In the genomic region with DNA sequence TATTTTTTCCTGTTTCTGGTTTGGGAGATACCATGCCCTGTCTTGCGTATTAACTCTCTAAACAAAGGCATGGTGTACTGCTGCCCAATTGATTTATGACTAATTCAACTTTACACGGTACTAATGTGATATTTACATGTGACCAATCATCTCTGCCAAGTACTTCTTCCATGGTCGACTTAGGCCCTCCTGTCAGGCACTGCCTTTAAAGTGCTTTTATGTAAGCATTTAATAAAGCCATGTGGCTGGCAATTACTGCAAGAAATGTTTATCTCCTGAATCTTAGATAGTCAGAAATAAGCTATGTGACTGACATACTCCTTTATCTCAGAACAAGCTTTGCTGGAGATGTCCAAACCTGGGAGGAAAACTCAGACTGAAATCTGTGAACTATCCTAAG, we compare ENCODE assay signal across 27 cellular contexts.
DNase-seq lines count a peak whose midpoint lies in the region; ATAC-seq and TF ChIP-seq lines count a peak whose summit lies in the region.
"Had no signal": no experiment of that assay in that cellular context is flagged by ENCODE, and none has a peak within 500 bp of the region (broad histone marks: within the 10 kb centered on the region; RNA-seq: fewer than 3 reads in every experiment).

No MANE protein-coding gene starts in this region.

- no peaks in the 10 kb centered on the region for H3K4me1 Mint-ChIP-seq in osteocyte (ENCODE audit: unreplicated experiment)
- H3K4me1 Mint-ChIP-seq in progenitor cell of endocrine pancreas (ENCODE audit: low read depth): peaks cover 4% of the 10 kb centered on the region
- H3K4me1 Mint-ChIP-seq: activated naive CD8-positive, alpha-beta T cell treated with anti-CD3 and anti-CD28 coated beads for 36 hours; B cell had no signal

- TF ChIP-seq CTCF in osteocyte (IDR thresholded peaks at IDR 0.05) (no peak), progenitor cell of endocrine pancreas (IDR thresholded peaks at IDR 0.05; ENCODE audit: unreplicated experiment) (no peak)

- ATAC-seq in HG03196 (IDR thresholded peaks at IDR 0.05; ENCODE audit: unreplicated experiment) (no peak), GM18519 (IDR thresholded peaks at IDR 0.05; ENCODE audit: low FRiP score, unreplicated experiment) (no peak)
- ATAC-seq: activated CD8-positive, alpha-beta T cell treated with anti-CD3 and anti-CD28 coated beads for 36 hours; CD8-positive, alpha-beta T cell; gastrocnemius medialis; GM23338; sciatic nerve; upper lobe of right lung had no signal

- no peaks in the 10 kb centered on the region for H3K27me3 Mint-ChIP-seq in osteocyte (ENCODE audit: unreplicated experiment)
- H3K27me3 Mint-ChIP-seq in progenitor cell of endocrine pancreas: no peaks in the 10 kb centered on the region
- H3K27me3 Mint-ChIP-seq: activated CD8-positive, alpha-beta T cell treated with anti-CD3 and anti-CD28 coated beads for 36 hours; activated naive CD8-positive, alpha-beta T cell treated with anti-CD3 and anti-CD28 coated beads for 36 hours; B cell had no signal

- no peaks in the 10 kb centered on the region for H3K36me3 Mint-ChIP-seq in osteocyte (ENCODE audit: unreplicated experiment)
- no peaks in the 10 kb centered on the region for H3K36me3 Mint-ChIP-seq in progenitor cell of endocrine pancreas (ENCODE audit: insufficient read depth)
- H3K36me3 Mint-ChIP-seq: activated naive CD8-positive, alpha-beta T cell treated with anti-CD3 and anti-CD28 coated beads for 36 hours; CD8-positive, alpha-beta T cell had no signal

- peak; percentile 80 for DNase-seq in DMS79 (lab: John Stamatoyannopoulos, UW)
- peak; percentile 5 for DNase-seq in NCI-H1436 (lab: John Stamatoyannopoulos, UW)
- DNase-seq in NCI-H748 (lab: John Stamatoyannopoulos, UW; ENCODE audit: unreplicated experiment): peak; percentile 48
- DNase-seq in amniotic epithelial cell (ENCODE audit: low read depth): peak; percentile 7
- DNase-seq in osteocyte (ENCODE audit: extremely low spot score, unreplicated experiment): no peak
- DNase-seq in progenitor cell of endocrine pancreas (ENCODE audit: low spot score, unreplicated experiment): no peak
- DNase-seq: activated CD8-positive, alpha-beta T cell treated with anti-CD3 and anti-CD28 coated beads for 36 hours; activated effector memory CD4-positive, alpha-beta T cell treated with Interleukin-2 at 50 U/mL for 16 hours; activated naive CD8-positive, alpha-beta T cell treated with anti-CD3 and anti-CD28 coated beads for 36 hours; activated T-cell treated with anti-CD3 and anti-CD28 coated beads for 4 hours; caudate nucleus; CD8-positive, alpha-beta T cell; gastrocnemius medialis; Kasumi-1; MV-4-11; NCI-H2171; NCI-H82; stimulated activated CD4-positive, alpha-beta T cell treated with anti-CD3 and anti-CD28 coated beads, Interleukin-12 subunit alpha, Interleukin-12 subunit beta, amount 100 ng/mL, for 4 hours; stimulated activated naive CD4-positive, alpha-beta T cell; T-helper 2 cell; upper lobe of right lung had no signal

- H3K4me3 Mint-ChIP-seq in osteocyte (ENCODE audit: unreplicated experiment) (no peak overlapping the region), progenitor cell of endocrine pancreas (ENCODE audit: low read depth) (no peak overlapping the region)
- H3K4me3 Mint-ChIP-seq: activated CD8-positive, alpha-beta T cell treated with anti-CD3 and anti-CD28 coated beads for 36 hours; activated naive CD8-positive, alpha-beta T cell treated with anti-CD3 and anti-CD28 coated beads for 36 hours; B cell; CD8-positive, alpha-beta T cell; GM23338; neural crest cell had no signal

- H3K9me3 Mint-ChIP-seq in osteocyte (ENCODE audit: unreplicated experiment): no peaks in the 10 kb centered on the region
- H3K9me3 Mint-ChIP-seq in progenitor cell of endocrine pancreas (ENCODE audit: low read depth): no peaks in the 10 kb centered on the region
- H3K9me3 Mint-ChIP-seq: GM23338 had no signal

- H3K27ac Mint-ChIP-seq in osteocyte (ENCODE audit: unreplicated experiment): no peak overlapping the region
- no peak overlapping the region for H3K27ac Mint-ChIP-seq in progenitor cell of endocrine pancreas
- H3K27ac Mint-ChIP-seq: activated CD8-positive, alpha-beta T cell treated with anti-CD3 and anti-CD28 coated beads for 36 hours; activated naive CD8-positive, alpha-beta T cell treated with anti-CD3 and anti-CD28 coated beads for 36 hours; B cell; CD8-positive, alpha-beta T cell; GM23338 had no signal

Comparison
In these comparisons a context has a peak if more than half of its experiments do, and no peak if none do; other contexts are left out.
1. DNase-seq: peak in DMS79 (single experiment), NCI-H1436 (single experiment), NCI-H748 (single experiment) and amniotic epithelial cell (single experiment); none in osteocyte (single experiment) and progenitor cell of endocrine pancreas (single experiment).